In genomic region chr6:5997420-5998093, GRCh38 we compare ENCODE assay signal across 8 cellular contexts. TPM values are rescaled to one million over a fixed set of nuclear protein-coding genes. Genes with fewer than 3 reads are reported as not detected.
DNase-seq lines count a peak whose midpoint lies in the region; ATAC-seq and TF ChIP-seq lines count a peak whose summit lies in the region.

No MANE protein-coding gene starts in this region.

- ATAC-seq in Right ventricle myocardium superior (ENCODE audit: poor library complexity), result no peak
- no peak for ATAC-seq in Right ventricle myocardium inferior
- no peak for ATAC-seq in GM18868 (IDR thresholded peaks at IDR 0.05; ENCODE audit: unreplicated experiment)

- peak; percentile 63 for DNase-seq in Right ventricle myocardium superior
- DNase-seq in Right ventricle myocardium inferior (ENCODE audit: missing footprints), result no peak
- peak; percentile 80 for DNase-seq in cardiac septum (ENCODE audit: low spot score)
- DNase-seq in retina, result peak; percentile 85
- DNase-seq in NCI-H524 treated with DMSO at 0.1 percent for 48 hours (lab: John Stamatoyannopoulos, UW), result no peak
- no peak for DNase-seq in NCI-H1417 treated with DMSO at 0.1 percent for 48 hours (lab: John Stamatoyannopoulos, UW)

- peak overlapping the region; percentile 49; the same call in 1 of the 2 replicates for H3K27ac ChIP-seq in VCaP

- intact Hi-C loops in Right ventricle myocardium superior (cut with DNase I), result no loop called here
- intact Hi-C loops in Right ventricle myocardium inferior (cut with DNase I), result loop anchor here (10.0 kb wide), 1 partner anchor 533 kb away; no protein-coding TSS in a partner anchor
- intact Hi-C loops in cardiac septum (cut with DNase I), result no loop called here

- TF ChIP-seq CTCF in VCaP (conservative IDR thresholded peaks at IDR 0.05), result no peak

RNA-seq across cellular contexts. Expression of gene NRN1, which starts 9.2 kb away (rescaled TPM):
- total RNA-seq in Right ventricle myocardium superior, result 12.6 TPM
- total RNA-seq in Right ventricle myocardium inferior, result 14.0 TPM
- total RNA-seq in cardiac septum, result 10.4 TPM

Comparison
In these comparisons a context has a peak if more than half of its experiments do, and no peak if none do; other contexts are left out.
1. DNase-seq: peak in Right ventricle myocardium superior (single experiment), cardiac septum (single experiment) and retina (single experiment); none in Right ventricle myocardium inferior (single experiment), NCI-H524 treated with DMSO at 0.1 percent for 48 hours (single experiment) and NCI-H1417 treated with DMSO at 0.1 percent for 48 hours (single experiment).